In the genomic region with DNA sequence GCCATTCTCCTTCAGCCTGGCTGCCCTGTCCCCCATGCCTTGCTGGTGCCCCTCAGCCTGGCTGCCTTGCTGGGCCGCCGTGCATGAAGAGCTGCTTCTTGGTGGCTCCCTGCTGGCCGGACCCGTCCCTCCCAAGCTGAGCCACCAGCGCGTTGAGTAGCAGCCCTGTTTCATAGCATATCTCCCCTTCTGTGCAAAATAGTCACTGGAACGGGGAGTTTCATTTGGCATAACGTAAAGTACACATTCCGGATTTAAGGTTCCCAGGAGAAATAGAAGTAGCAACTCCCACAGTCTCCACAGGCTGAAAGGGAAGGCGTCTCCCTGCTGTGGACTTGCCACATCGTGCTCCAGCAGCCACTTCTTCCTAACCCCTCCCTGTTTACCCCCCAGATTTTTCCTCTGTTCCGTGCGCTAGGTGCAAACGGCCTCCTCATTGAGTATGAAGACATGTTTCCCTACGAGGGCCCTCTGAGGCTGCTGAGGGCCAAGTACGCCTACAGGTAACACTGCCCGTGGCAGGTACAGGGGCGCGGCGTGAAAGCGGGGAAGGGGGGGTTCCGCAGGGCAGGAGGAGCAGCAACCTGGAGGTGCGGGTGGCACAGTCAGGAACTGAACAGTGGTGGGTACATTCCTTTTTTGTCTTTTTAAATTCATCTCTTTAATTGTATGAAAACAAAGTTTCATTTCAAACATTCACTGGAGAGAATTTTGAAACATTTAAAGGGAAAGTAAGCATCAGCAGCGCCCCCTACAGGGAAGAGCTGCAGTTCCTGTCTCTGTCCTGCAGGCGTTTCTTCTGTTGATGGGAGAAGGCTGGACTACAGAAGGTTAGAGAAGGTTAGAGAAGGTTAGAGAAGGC, we compare ENCODE assay signal across 1 cellular context.
TF ChIP-seq lines count a peak whose summit lies in the region.

No MANE protein-coding gene starts in this region.

TF ChIP-seq in WTC11, 78 proteins besides CTCF, POLR2A, EP300 and RAD21 (continued from another document):
- no peak for TF ChIP-seq ESRRA (CRISPR knock-in tag; IDR thresholded peaks at IDR 0.05; ENCODE audit: borderline replicate concordance)
- TF ChIP-seq ERG (CRISPR knock-in tag; IDR thresholded peaks at IDR 0.05): no peak
- TF ChIP-seq FOXJ3 (CRISPR knock-in tag; IDR thresholded peaks at IDR 0.05; ENCODE audit: borderline replicate concordance): no peak
- no peak for TF ChIP-seq FOXK1 (CRISPR knock-in tag; IDR thresholded peaks at IDR 0.05)
TF ChIP-seq in WTC11: peak in this region for 0.
